ENCODE assay signal across 8 cellular contexts in genomic region chr6:37005061-37005810, GRCh38. TPM values are rescaled to one million over a fixed set of nuclear protein-coding genes. Genes with fewer than 3 reads are reported as not detected.
DNase-seq lines count a peak whose midpoint lies in the region; ATAC-seq, FAIRE-seq and TF ChIP-seq lines count a peak whose summit lies in the region.

A gene with protein sequence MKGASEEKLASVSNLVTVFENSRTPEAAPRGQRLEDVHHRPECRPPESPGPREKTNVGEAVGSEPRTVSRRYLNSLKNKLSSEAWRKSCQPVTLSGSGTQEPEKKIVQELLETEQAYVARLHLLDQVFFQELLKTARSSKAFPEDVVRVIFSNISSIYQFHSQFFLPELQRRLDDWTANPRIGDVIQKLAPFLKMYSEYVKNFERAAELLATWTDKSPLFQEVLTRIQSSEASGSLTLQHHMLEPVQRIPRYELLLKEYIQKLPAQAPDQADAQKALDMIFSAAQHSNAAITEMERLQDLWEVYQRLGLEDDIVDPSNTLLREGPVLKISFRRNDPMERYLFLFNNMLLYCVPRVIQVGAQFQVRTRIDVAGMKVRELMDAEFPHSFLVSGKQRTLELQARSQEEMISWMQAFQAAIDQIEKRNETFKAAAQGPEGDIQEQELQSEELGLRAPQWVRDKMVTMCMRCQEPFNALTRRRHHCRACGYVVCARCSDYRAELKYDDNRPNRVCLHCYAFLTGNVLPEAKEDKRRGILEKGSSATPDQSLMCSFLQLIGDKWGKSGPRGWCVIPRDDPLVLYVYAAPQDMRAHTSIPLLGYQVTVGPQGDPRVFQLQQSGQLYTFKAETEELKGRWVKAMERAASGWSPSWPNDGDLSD (plus strand): TSS chr6:37005655. CDS start chr6:37005818, 163 bp downstream.

- ATAC-seq in GM21723 (IDR thresholded peaks at IDR 0.05; ENCODE audit: unreplicated experiment) = peak; percentile 68

- peak; percentile 90 for FAIRE-seq in GM18507 (lab: Jason Lieb, UNC)

- H3K36me3 ChIP-seq in left ventricle myocardium inferior (no peaks in the 10 kb centered on the region), tibial artery (no peaks in the 10 kb centered on the region)

- peak within 1 kb of the TSS; percentile 37 for H3K4me3 ChIP-seq in left ventricle myocardium inferior
- H3K4me3 ChIP-seq in tibial artery = peak within 1 kb of the TSS; percentile 24 to 34

- no peaks in the 10 kb centered on the region for H3K27me3 ChIP-seq in left ventricle myocardium inferior (ENCODE audit: low read depth)
- H3K27me3 ChIP-seq in tibial artery = no peaks in the 10 kb centered on the region

- intact Hi-C loops in left ventricle myocardium inferior (cut with micrococcal nuclease) = loop anchor here (5.0 kb wide), 1 partner anchor 103 kb away; no protein-coding TSS in a partner anchor
- intact Hi-C loops in tibial artery (cut with DNase I; ENCODE audit: low total_unique reads) = no loop called here

- TF ChIP-seq CTCF in left ventricle myocardium inferior (IDR thresholded peaks at IDR 0.05; ENCODE audit: borderline replicate concordance) = no peak
- no peak for TF ChIP-seq CTCF in tibial artery (IDR thresholded peaks at IDR 0.05)

- peaks cover 7% of the 10 kb centered on the region for H3K4me1 ChIP-seq in left ventricle myocardium inferior
- no peaks in the 10 kb centered on the region for H3K4me1 ChIP-seq in tibial artery

- H3K27ac ChIP-seq in left ventricle myocardium inferior (replicated peaks) (peak within 1 kb of the TSS; percentile 47), tibial artery (no peak within 1 kb of the TSS)

- peak; percentile 77 for DNase-seq in GM18507 (ENCODE audit: extremely low spot score, insufficient read length, low read depth)
- DNase-seq in NOMO-1 (lab: John Stamatoyannopoulos, UW; ENCODE audit: unreplicated experiment in 2 of 2) = peak; percentile 72 to 78
- DNase-seq in left ventricle myocardium inferior = no peak
- peak in 1 of 2 donors; percentile 35 for DNase-seq in tibial artery
- DNase-seq in COLO668 (lab: John Stamatoyannopoulos, UW; ENCODE audit: unreplicated experiment) = no peak
- DNase-seq in NCI-H1105 treated with DMSO at 0.1 percent for 48 hours (lab: John Stamatoyannopoulos, UW) = no peak
- DNase-seq in NCI-H69 (lab: John Stamatoyannopoulos, UW) = no peak

- H3K9me3 ChIP-seq in left ventricle myocardium inferior (replicated peaks) (no peaks in the 10 kb centered on the region), tibial artery (no peaks in the 10 kb centered on the region)

RNA-seq across cellular contexts. Expression of the gene that starts here (rescaled TPM):
- 6.0 TPM for total RNA-seq in left ventricle myocardium inferior

Comparison
In these comparisons a context has a peak if more than half of its experiments do, and no peak if none do; other contexts are left out.
1. DNase-seq: peak in GM18507 (single experiment) and NOMO-1 (2 of 2); none in left ventricle myocardium inferior (single experiment), COLO668 (single experiment), NCI-H1105 treated with DMSO at 0.1 percent for 48 hours (single experiment) and NCI-H69 (single experiment).